ENCODE assay signal across 14 cellular contexts in the genomic region with DNA sequence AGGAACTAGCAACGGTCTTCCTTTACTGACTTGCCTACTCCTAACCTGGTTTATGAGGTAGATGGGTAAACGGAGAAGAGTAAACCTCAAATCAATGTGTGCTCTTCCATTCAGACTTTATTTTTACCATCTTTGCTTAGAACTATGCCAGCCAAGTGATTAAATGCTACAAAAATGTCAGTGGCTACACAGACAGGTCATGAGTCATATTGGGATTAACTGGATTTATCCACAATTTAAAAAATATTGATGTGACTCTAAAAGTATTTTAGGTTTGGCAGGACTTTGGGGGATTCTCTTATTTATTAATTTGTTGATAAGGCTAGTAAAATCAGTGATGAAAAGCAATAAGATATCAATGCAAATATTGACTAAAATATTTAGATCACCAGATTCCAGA.
DNase-seq lines count a peak whose midpoint lies in the region; ATAC-seq, FAIRE-seq and TF ChIP-seq lines count a peak whose summit lies in the region.
"Had no signal": no experiment of that assay in that cellular context is flagged by ENCODE, and none has a peak within 500 bp of the region (broad histone marks: within the 10 kb centered on the region; RNA-seq: fewer than 3 reads in every experiment).

No MANE protein-coding gene starts in this region.

- no peak for TF ChIP-seq POLR2A in upper lobe of left lung (IDR thresholded peaks at IDR 0.05)

- H3K4me1 ChIP-seq in upper lobe of left lung: peaks cover 0 to 11% (median 5%) of the 10 kb centered on the region in 4 donors

- no peak overlapping the region for H3K4me3 ChIP-seq in epithelial cell of esophagus (ENCODE audit: low read length)
- no peak overlapping the region for H3K4me3 ChIP-seq in upper lobe of left lung

- ATAC-seq in GM18907 (IDR thresholded peaks at IDR 0.05; ENCODE audit: unreplicated experiment): no peak
- ATAC-seq in upper lobe of left lung (ENCODE audit: low FRiP score in 2 of 2): no peak
- ATAC-seq: left lobe of liver, sciatic nerve had no signal

- H3K9me3 ChIP-seq in upper lobe of left lung: no peaks in the 10 kb centered on the region

- TF ChIP-seq EP300 in upper lobe of left lung (IDR thresholded peaks at IDR 0.05): no peak

- DNase-seq in ELR (ENCODE audit: low read depth): peak; percentile 84
- peak; percentile 76 for DNase-seq in RCC 7860 (ENCODE audit: low spot score)
- DNase-seq in epithelial cell of esophagus (ENCODE audit: low read depth): peak; percentile 55
- DNase-seq in renal cortical epithelial cell (ENCODE audit: low read depth): peak; percentile 70
- no peak for DNase-seq in nucleus accumbens (lab: John Stamatoyannopoulos, UW)
- no peak for DNase-seq in upper lobe of left lung
- DNase-seq in iPS-NIHi7 (ENCODE audit: extremely low spot score): no peak
- DNase-seq: activated T-cell treated with anti-CD3 and anti-CD28 coated beads, Interleukin-2, amount 50 U/mL, for 48 hours; aorta; CD8-positive, alpha-beta memory T cell; MV-4-11 had no signal

- peak; percentile 87 for FAIRE-seq in RCC 7860 (lab: Jason Lieb, UNC)

- H3K36me3 ChIP-seq in upper lobe of left lung: no peaks in the 10 kb centered on the region

- WGBS in upper lobe of left lung, 2 donors: 90 to 94% methylated on average over 2 of the region's 2 CpGs

- TF ChIP-seq CTCF in epithelial cell of esophagus (IDR thresholded peaks at IDR 0.05; ENCODE audit: insufficient read depth, low read depth, low read length, missing control alignments): no peak
- no peak for TF ChIP-seq CTCF in upper lobe of left lung (IDR thresholded peaks at IDR 0.05)

- no peaks in the 10 kb centered on the region for H3K27me3 ChIP-seq in upper lobe of left lung

- no peak overlapping the region for H3K27ac ChIP-seq in upper lobe of left lung

Comparison
In these comparisons a context has a peak if more than half of its experiments do, and no peak if none do; other contexts are left out.
1. DNase-seq: peak in ELR (single experiment), RCC 7860 (single experiment), epithelial cell of esophagus (single experiment) and renal cortical epithelial cell (single experiment); none in nucleus accumbens (0 of 56), upper lobe of left lung (0 of 2) and iPS-NIHi7 (single experiment).